Comparison of ENCODE assay signal across 30 cellular contexts in genomic region chrX:105179644-105180043, GRCh38. TPM values are rescaled to one million over a fixed set of nuclear protein-coding genes. Genes with fewer than 3 reads are reported as not detected.
DNase-seq lines count a peak whose midpoint lies in the region; ATAC-seq, FAIRE-seq and TF ChIP-seq lines count a peak whose summit lies in the region.
"Had no signal": no experiment of that assay in that cellular context is flagged by ENCODE, and none has a peak within 500 bp of the region (broad histone marks: within the 10 kb centered on the region; RNA-seq: fewer than 3 reads in every experiment).

No MANE protein-coding gene starts in this region.

- intact Hi-C loops in kidney (cut with DNase I), result no loop called here
- intact Hi-C loops in esophagus muscularis mucosa (cut with DNase I), result no loop called here

- H2AFZ ChIP-seq in astrocyte (ENCODE audit: low read depth, low read length), result no peak overlapping the region

- no peak overlapping the region for H3K4me3 Mint-ChIP-seq in astrocyte (ENCODE audit: unreplicated experiment)
- H3K4me3 Mint-ChIP-seq: CD14-positive monocyte; CD4-positive, alpha-beta memory T cell; CD4-positive, CD25-positive, alpha-beta regulatory T cell; CD8-positive, alpha-beta memory T cell had no signal

- H4K20me1 ChIP-seq in astrocyte (ENCODE audit: insufficient read depth, low read length), result no peaks in the 10 kb centered on the region
- H4K20me1 ChIP-seq: BLaER1 had no signal

- peak; percentile 54 for FAIRE-seq in astrocyte (lab: Jason Lieb, UNC)
- FAIRE-seq in kidney (lab: Jason Lieb, UNC), result peak; percentile 53
- FAIRE-seq: A204.1, GM12878, GM12892, GM18507 had no signal

- no peak overlapping the region for H3K4me3 ChIP-seq in astrocyte (ENCODE audit: insufficient read depth, low read depth, low read length)
- H3K4me3 ChIP-seq in kidney (ENCODE audit: low read length in 2 of 2), result no peak overlapping the region
- no peak overlapping the region for H3K4me3 ChIP-seq in esophagus muscularis mucosa
- H3K4me3 ChIP-seq: BLaER1, GM12878 had no signal

- H3K9me3 ChIP-seq in astrocyte (ENCODE audit: insufficient read depth, low read depth, low read length) (no peaks in the 10 kb centered on the region), kidney (ENCODE audit: control insufficient read depth in 1 of 2, low read length in 2 of 2) (no peaks in the 10 kb centered on the region), esophagus muscularis mucosa (peaks cover 0 to 17% (median 0%) of the 10 kb centered on the region in 4 donors)
- H3K9me3 ChIP-seq: BE2C had no signal

- TF ChIP-seq POLR2A in esophagus muscularis mucosa (IDR thresholded peaks at IDR 0.05; ENCODE audit: low read depth), result no peak

- no peak overlapping the region for H3K27ac ChIP-seq in astrocyte (ENCODE audit: low read depth, low read length)
- H3K27ac ChIP-seq in kidney (ENCODE audit: low read depth in 2 of 2, low read length in 2 of 2), result no peak overlapping the region
- no peak overlapping the region for H3K27ac ChIP-seq in esophagus muscularis mucosa (replicated peaks in 1 of 4)
- H3K27ac ChIP-seq: BLaER1 had no signal

- 76% methylated on average over 3 of the region's 3 CpGs for WGBS in esophagus muscularis mucosa

- no peak overlapping the region for H3K27ac Mint-ChIP-seq in astrocyte (ENCODE audit: unreplicated experiment)
- H3K27ac Mint-ChIP-seq: CD14-positive monocyte; CD4-positive, alpha-beta memory T cell; CD4-positive, CD25-positive, alpha-beta regulatory T cell; CD8-positive, alpha-beta memory T cell had no signal

- no peaks in the 10 kb centered on the region for H3K36me3 Mint-ChIP-seq in astrocyte (ENCODE audit: low read depth, unreplicated experiment)
- H3K36me3 Mint-ChIP-seq: CD14-positive monocyte; CD4-positive, alpha-beta memory T cell; CD4-positive, CD25-positive, alpha-beta regulatory T cell; CD8-positive, alpha-beta memory T cell had no signal

- H3K4me2 ChIP-seq in astrocyte (ENCODE audit: low read length), result no peak overlapping the region
- H3K4me2 ChIP-seq: BLaER1 had no signal

- H3K36me3 ChIP-seq in astrocyte (ENCODE audit: insufficient read depth, low read length), result no peaks in the 10 kb centered on the region
- H3K36me3 ChIP-seq in kidney (ENCODE audit: control insufficient read depth in 1 of 2, insufficient read depth in 2 of 2, low read length in 2 of 2), result no peaks in the 10 kb centered on the region
- no peaks in the 10 kb centered on the region for H3K36me3 ChIP-seq in esophagus muscularis mucosa
- H3K36me3 ChIP-seq: BE2C, BLaER1 had no signal

- TF ChIP-seq CTCF in astrocyte (IDR thresholded peaks at IDR 0.05; ENCODE audit: insufficient read depth, low read depth, low read length), result no peak
- TF ChIP-seq CTCF in kidney (IDR thresholded peaks at IDR 0.05; ENCODE audit: borderline replicate concordance, extremely low read depth, insufficient read depth), result no peak
- no peak for TF ChIP-seq CTCF in esophagus muscularis mucosa (IDR thresholded peaks at IDR 0.05)

- no peaks in the 10 kb centered on the region for H3K79me2 ChIP-seq in astrocyte (ENCODE audit: insufficient read depth, low read length)

- no peaks in the 10 kb centered on the region for H3K27me3 ChIP-seq in astrocyte (ENCODE audit: insufficient read depth, low read length)
- no peaks in the 10 kb centered on the region for H3K27me3 ChIP-seq in esophagus muscularis mucosa
- H3K27me3 ChIP-seq: BE2C, BLaER1 had no signal

- no peak for ATAC-seq in HG02588 (IDR thresholded peaks at IDR 0.05; ENCODE audit: unreplicated experiment)
- ATAC-seq: GM12878 had no signal

- H3K4me1 Mint-ChIP-seq in astrocyte (ENCODE audit: low read depth, unreplicated experiment), result no peaks in the 10 kb centered on the region
- H3K4me1 Mint-ChIP-seq: CD14-positive monocyte; CD4-positive, alpha-beta memory T cell; CD4-positive, CD25-positive, alpha-beta regulatory T cell; CD8-positive, alpha-beta memory T cell had no signal

- no peak overlapping the region for H3K9ac ChIP-seq in astrocyte (ENCODE audit: low read length)
- no peak overlapping the region for H3K9ac ChIP-seq in kidney (ENCODE audit: low read length in 2 of 2)
- H3K9ac ChIP-seq: BLaER1 had no signal

- DNase-seq in astrocyte (ENCODE audit: low read depth) (no peak), kidney (no peak), esophagus muscularis mucosa (ENCODE audit: extremely low spot score) (no peak), midbrain (lab: John Stamatoyannopoulos, UW) (no peak)
- DNase-seq: 8988T; ACHN; BE2C; C1 segment of cervical spinal cord; CD4-positive, alpha-beta memory T cell; CD4-positive, CD25-positive, alpha-beta regulatory T cell; CD8-positive, alpha-beta memory T cell; COR-L47; DMS 273 treated with DMSO at 0.1 percent for 48 hours; DMS153; DMS53; DMS79; DND-41; EL; GDM1 had no signal

- H3K27me3 Mint-ChIP-seq in astrocyte (ENCODE audit: low read depth, unreplicated experiment), result no peaks in the 10 kb centered on the region
- H3K27me3 Mint-ChIP-seq: CD4-positive, alpha-beta memory T cell; CD4-positive, CD25-positive, alpha-beta regulatory T cell; CD8-positive, alpha-beta memory T cell had no signal

- no peaks in the 10 kb centered on the region for H3K9me3 Mint-ChIP-seq in astrocyte (ENCODE audit: unreplicated experiment)

- TF ChIP-seq EP300 in esophagus muscularis mucosa (IDR thresholded peaks at IDR 0.05), result no peak

- H3K4me1 ChIP-seq in astrocyte (ENCODE audit: insufficient read depth, low read length) (no peaks in the 10 kb centered on the region), kidney (ENCODE audit: control insufficient read depth in 1 of 2, insufficient read depth in 1 of 2, low read depth in 1 of 2, low read length in 2 of 2) (no peaks in the 10 kb centered on the region), esophagus muscularis mucosa (no peaks in the 10 kb centered on the region)
- H3K4me1 ChIP-seq: BE2C, BLaER1 had no signal

RNA-seq across cellular contexts. Expression of gene TEX13A, which starts 40.9 kb away (rescaled TPM):
- not detected in 2 replicates for total RNA-seq in astrocyte
- not detected for total RNA-seq in kidney
- not detected for polyA plus RNA-seq in kidney (ENCODE audit: insufficient read depth, low read depth, low replicate concordance)
- not detected for total RNA-seq in esophagus muscularis mucosa
- total RNA-seq: A673; CD4-positive, alpha-beta memory T cell; CD4-positive, CD25-positive, alpha-beta regulatory T cell; CD8-positive, alpha-beta memory T cell; Daoy; G401; GM12878 had no signal
- polyA plus RNA-seq: AG04450; CD14-positive monocyte; CD4-positive, alpha-beta memory T cell; CD4-positive, CD25-positive, alpha-beta regulatory T cell; CD8-positive, alpha-beta memory T cell; GM12878 had no signal
